In the genomic region with DNA sequence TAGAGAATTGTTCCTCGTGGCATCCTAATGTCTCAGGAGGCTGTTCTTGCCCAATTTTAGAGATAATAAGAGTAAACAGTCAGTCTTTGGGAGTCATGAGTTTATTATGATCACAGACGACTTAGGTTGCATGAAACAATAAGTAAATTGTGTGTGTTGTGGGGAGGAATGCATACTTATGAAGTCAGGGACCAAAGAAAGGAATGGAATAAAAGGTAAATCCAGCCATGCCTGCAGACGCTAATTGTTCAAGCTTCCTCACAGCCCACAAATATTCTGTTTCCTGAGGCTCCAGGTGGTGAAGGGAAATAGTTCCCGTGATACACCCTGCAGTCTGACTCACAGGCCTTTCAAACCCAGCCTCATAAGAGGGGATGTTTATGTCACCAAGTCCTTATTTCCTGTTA, we compare ENCODE assay signal across 8 cellular contexts. TPM values are rescaled to one million over a fixed set of nuclear protein-coding genes. Genes with fewer than 3 reads are reported as not detected.
DNase-seq lines count a peak whose midpoint lies in the region; ATAC-seq and TF ChIP-seq lines count a peak whose summit lies in the region.

No MANE protein-coding gene starts in this region.

- H3K4me1 ChIP-seq in DND-41 (ENCODE audit: insufficient read depth, low read length), result peaks cover 35% of the 10 kb centered on the region
- no peaks in the 10 kb centered on the region for H3K4me1 ChIP-seq in MM.1S (ENCODE audit: low read length)

- H3K9me3 Mint-ChIP-seq in memory B cell, result no peaks in the 10 kb centered on the region

- in situ Hi-C loops in astrocyte of the spinal cord (cut with HindIII; ENCODE audit: low sequenced_read_pairs), result no loop called here

- H3K27ac ChIP-seq in DND-41 (ENCODE audit: low read length), result peak overlapping the region; percentile 90
- no peak overlapping the region for H3K27ac ChIP-seq in MM.1S (ENCODE audit: low read length)

- no peak overlapping the region for H3K27ac Mint-ChIP-seq in memory B cell

- H3K79me2 ChIP-seq in DND-41 (ENCODE audit: insufficient read depth, low read length) (no peaks in the 10 kb centered on the region), MM.1S (ENCODE audit: low read length) (no peaks in the 10 kb centered on the region)

- TF ChIP-seq CTCF in DND-41 (IDR thresholded peaks at IDR 0.05; ENCODE audit: borderline replicate concordance, extremely low read depth, low read length, poor library complexity, severe bottlenecking) (no peak), MM.1S (IDR thresholded peaks at IDR 0.05; ENCODE audit: low read length) (no peak), astrocyte of the spinal cord (IDR thresholded peaks at IDR 0.05; ENCODE audit: low read depth, low read length) (no peak), GM10266 (IDR thresholded peaks at IDR 0.05; ENCODE audit: control insufficient read depth, insufficient read depth, low read depth, missing control alignments) (no peak)

- H3K27me3 ChIP-seq in DND-41 (ENCODE audit: insufficient read depth, low read length, poor library complexity) (no peaks in the 10 kb centered on the region), MM.1S (replicated peaks; ENCODE audit: insufficient read depth, low read length) (no peaks in the 10 kb centered on the region)

- H4K20me1 ChIP-seq in DND-41 (ENCODE audit: insufficient read depth, low read length), result no peaks in the 10 kb centered on the region
- H4K20me1 ChIP-seq in MM.1S (ENCODE audit: insufficient read depth, low read length), result no peaks in the 10 kb centered on the region

- no peaks in the 10 kb centered on the region for H3K9me2 ChIP-seq in MM.1S (replicated peaks; ENCODE audit: insufficient read depth, low read length)

- intact Hi-C loops in sciatic nerve (cut with DNase I), result no loop called here

- H3K9ac ChIP-seq in DND-41 (ENCODE audit: low read depth, low read length), result peak overlapping the region; percentile 89
- H3K9ac ChIP-seq in MM.1S (ENCODE audit: low read length), result no peak overlapping the region

- peaks cover 17% of the 10 kb centered on the region for H3K27me3 Mint-ChIP-seq in memory B cell

- H3K36me3 Mint-ChIP-seq in memory B cell, result no peaks in the 10 kb centered on the region

- peak overlapping the region; percentile 46 for H3K4me3 Mint-ChIP-seq in memory B cell

- no peaks in the 10 kb centered on the region for H3K9me3 ChIP-seq in DND-41 (ENCODE audit: insufficient read depth, low read length, severe bottlenecking)
- H3K9me3 ChIP-seq in MM.1S (replicated peaks; ENCODE audit: insufficient read depth, low read length), result no peaks in the 10 kb centered on the region

- DNase-seq in DND-41 (peak; percentile 75), MM.1S (no peak), astrocyte of the spinal cord (ENCODE audit: low read depth, low spot score) (peak; percentile 36), memory B cell (ENCODE audit: low spot score in 2 of 2) (no peak), sciatic nerve (ENCODE audit: low spot score) (no peak), dedifferentiated amniotic fluid mesenchymal stem cell (ENCODE audit: extremely low spot score) (no peak), GM10266 (ENCODE audit: extremely low spot score) (no peak)

- peaks cover 3% of the 10 kb centered on the region for H3K4me1 Mint-ChIP-seq in memory B cell

- peak; percentile 84 for ATAC-seq in DND-41 (ENCODE audit: insufficient read depth, low read depth)
- no peak for ATAC-seq in memory B cell (ENCODE audit: low read depth)
- ATAC-seq in HG03469 (IDR thresholded peaks at IDR 0.05; ENCODE audit: unreplicated experiment), result no peak
- ATAC-seq in sciatic nerve, result no peak

- H3K36me3 ChIP-seq in DND-41 (ENCODE audit: insufficient read depth, low read length) (peaks cover 12% of the 10 kb centered on the region; the same call in 1 of the 2 replicates), MM.1S (replicated peaks; ENCODE audit: insufficient read depth, low read length) (no peaks in the 10 kb centered on the region)

- H2AFZ ChIP-seq in DND-41 (ENCODE audit: low read depth, low read length) (peak overlapping the region; percentile 96), MM.1S (ENCODE audit: low read length) (peak overlapping the region; percentile 96)

- peak overlapping the region; percentile 83 for H3K4me2 ChIP-seq in DND-41 (ENCODE audit: insufficient read depth, low read length)
- peak overlapping the region; percentile 95; the same call in 1 of the 2 replicates for H3K4me2 ChIP-seq in MM.1S (ENCODE audit: low read depth, low read length)

- peak overlapping the region; percentile 59 to 75; a peak in 3 of 4 replicates for H3K4me3 ChIP-seq in DND-41 (ENCODE audit: low read depth in 1 of 2, low read length in 2 of 2)
- no peak overlapping the region for H3K4me3 ChIP-seq in MM.1S (ENCODE audit: low read length)
- H3K4me3 ChIP-seq in astrocyte of the spinal cord (ENCODE audit: low read depth, low read length), result peak overlapping the region; percentile 52

- no peaks in the 10 kb centered on the region for H3F3A ChIP-seq in MM.1S (ENCODE audit: insufficient read depth, low read length)

RNA-seq across cellular contexts. Expression of a gene that starts 0.9 kb away (rescaled TPM):
- 0.58 TPM for total RNA-seq in sciatic nerve

RNA-seq across cellular contexts. Expression of a gene that starts 44.5 kb away (rescaled TPM):
- not detected for total RNA-seq in sciatic nerve

RNA-seq across cellular contexts. Expression of a gene that starts 49.4 kb away (rescaled TPM):
- 14.9 TPM for total RNA-seq in sciatic nerve

Comparison
In these comparisons a context has a peak if more than half of its experiments do, and no peak if none do; other contexts are left out.
1. DNase-seq: peak in DND-41 (single experiment) and astrocyte of the spinal cord (single experiment); none in MM.1S (single experiment), memory B cell (0 of 2), sciatic nerve (single experiment), dedifferentiated amniotic fluid mesenchymal stem cell (single experiment) and GM10266 (single experiment).